8 cellular contexts compared by ENCODE assay signal in the genomic region with DNA sequence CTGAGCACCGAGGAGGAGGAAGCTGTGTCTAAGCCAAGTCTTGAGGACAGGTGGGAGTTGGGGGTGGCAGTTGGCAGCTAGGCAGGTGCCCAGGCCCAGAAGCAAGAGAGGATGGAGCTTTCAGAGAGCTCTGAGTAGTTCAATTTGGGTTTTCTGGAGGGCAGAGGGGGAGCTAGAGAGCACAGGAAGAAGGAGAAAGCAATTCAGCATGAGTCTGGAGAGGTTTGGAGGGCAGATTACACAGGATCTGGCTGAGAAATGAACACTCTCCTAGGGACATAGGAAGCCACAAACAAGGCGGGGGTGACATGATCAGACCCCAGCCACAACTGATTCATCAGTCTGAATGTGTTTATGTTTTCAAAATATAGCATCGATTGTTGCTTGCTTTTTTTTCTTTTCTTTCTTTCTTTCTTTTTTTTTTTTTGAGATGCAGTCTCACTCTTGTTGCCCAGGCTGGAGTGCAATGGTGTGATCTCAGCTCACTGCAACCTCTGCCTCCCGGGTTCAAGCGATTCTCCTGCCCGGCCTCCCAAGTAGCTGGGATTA. TPM values are rescaled to one million over a fixed set of nuclear protein-coding genes. Genes with fewer than 3 reads are reported as not detected.
DNase-seq lines count a peak whose midpoint lies in the region; ATAC-seq, FAIRE-seq and TF ChIP-seq lines count a peak whose summit lies in the region.

No MANE protein-coding gene starts in this region.

- H3K27me3 ChIP-seq in HepG2 (ENCODE audit: control insufficient read depth in 1 of 2, insufficient read depth in 2 of 2, low read length in 2 of 2) = no peaks in the 10 kb centered on the region

- no peak overlapping the region for H3K9ac ChIP-seq in HepG2 (ENCODE audit: insufficient read depth, low read depth, low read length)

- intact Hi-C loops in HepG2 (cut with micrococcal nuclease; ENCODE audit: unreplicated experiment) = no loop called here
- intact Hi-C loops in mucosa of descending colon (cut with DNase I, micrococcal nuclease) = no loop called here

- H3K79me2 ChIP-seq in HepG2 (ENCODE audit: insufficient read depth, low read length) = peaks cover 18% of the 10 kb centered on the region

- no peak overlapping the region for H2AFZ ChIP-seq in HepG2 (ENCODE audit: low read length)

- no peak overlapping the region for H3K4me3 ChIP-seq in HepG2 (replicated peaks in 1 of 3; ENCODE audit: insufficient read depth in 1 of 3, low read depth in 2 of 3, low read length in 3 of 3)
- H3K4me3 ChIP-seq in mucosa of descending colon = no peak overlapping the region

- TF ChIP-seq POLR2A in HepG2 (IDR thresholded peaks at IDR 0.05; ENCODE audit: insufficient read depth in 1 of 2, low read depth in 2 of 2, low read length in 2 of 2) = no peak

- BruUV-seq in HepG2 (replicated peaks; lab: Mats Ljungman, UMichigan) = no TSS peak

- no peak overlapping the region for H3K27ac ChIP-seq in HepG2 (ENCODE audit: extremely low read length, insufficient read depth, low read length)

- peak; percentile 32 for FAIRE-seq in HepG2 (lab: Jason Lieb, UNC)

- H3K4me1 ChIP-seq in HepG2 (ENCODE audit: insufficient read depth, low read length) (peaks cover 23% of the 10 kb centered on the region), mucosa of descending colon (ENCODE audit: low read depth) (peaks cover 47% of the 10 kb centered on the region)

- CTCF ChIA-PET in HepG2 (lab: Yijun Ruan, JAX; ENCODE audit: low intra/inter-chr PET ratio, low total read pairs) = interaction anchor here (0.9 to 1.5 kb wide), 2 partner anchors 23 to 26 kb away, joined by 3 to 11 read pairs; no protein-coding TSS in a partner anchor

- peak; percentile 68 for ATAC-seq in HepG2
- ATAC-seq in mucosa of descending colon = no peak
- no peak for ATAC-seq in GM21447 (IDR thresholded peaks at IDR 0.05; ENCODE audit: unreplicated experiment)
- ATAC-seq in HG03175 (IDR thresholded peaks at IDR 0.05; ENCODE audit: unreplicated experiment) = no peak

- TF ChIP-seq RAD21 in HepG2 (CRISPR knock-in tag; IDR thresholded peaks at IDR 0.05) = no peak

- H4K20me1 ChIP-seq in HepG2 (ENCODE audit: insufficient read depth, low read length) = peaks cover 15% of the 10 kb centered on the region; the same call in 1 of the 2 replicates

- in situ Hi-C loops in HepG2 (cut with HindIII; ENCODE audit: extremely low pct_ligation_motif_present, low pct_unique_long_range_greater_than_20kb) = no loop called here

- H3K9me3 ChIP-seq in HepG2 (ENCODE audit: low read length) (no peaks in the 10 kb centered on the region), mucosa of descending colon (no peaks in the 10 kb centered on the region)

- WGBS in HepG2 (ENCODE audit: low lambda C conversion rate) = 89% methylated on average over 6 of the region's 6 CpGs

- H3K36me3 ChIP-seq in HepG2 (replicated peaks in 1 of 2; ENCODE audit: control insufficient read depth in 1 of 2, insufficient read depth in 2 of 2, low read length in 2 of 2) (peaks cover 40 to 65% of the 10 kb centered on the region in 2 experiments), mucosa of descending colon (ENCODE audit: low read depth) (no peaks in the 10 kb centered on the region)

- POLR2A ChIA-PET in HepG2 (lab: Yijun Ruan, JAX) = interaction anchor here (0.9 to 1.4 kb wide), 3 partner anchors 9 to 20 kb away, joined by 3 to 5 read pairs (median 4); no protein-coding TSS in a partner anchor

- TF ChIP-seq CTCF in HepG2 (CRISPR knock-in tag; IDR thresholded peaks at IDR 0.05) (peak; percentile 51), mucosa of descending colon (IDR thresholded peaks at IDR 0.05) (no peak)

- TF ChIP-seq EP300 in HepG2 (IDR thresholded peaks at IDR 0.05; ENCODE audit: low read depth in 2 of 2, low read length in 2 of 2) = no peak
- TF ChIP-seq EP300 in HepG2 (CRISPR knock-in tag; IDR thresholded peaks at IDR 0.05; ENCODE audit: borderline replicate concordance) = no peak

- peak; percentile 34 for DNase-seq in stimulated activated CD4-positive, alpha-beta T cell treated with anti-CD3 and anti-CD28 coated beads, Interleukin-15, amount 100 ng/mL, for 24 hours
- DNase-seq in stimulated activated CD4-positive, alpha-beta T cell treated with anti-CD3 and anti-CD28 coated beads, Interleukin-2, amount 100 ng/mL, for 24 hours = no peak
- DNase-seq in NCI-H2196 (lab: John Stamatoyannopoulos, UW; ENCODE audit: unreplicated experiment) = peak; percentile 61
- DNase-seq in amniotic epithelial cell (ENCODE audit: low read depth) = peak; percentile 56
- DNase-seq in HepG2 (ENCODE audit: low spot score) = peak; percentile 41
- no peak for DNase-seq in mucosa of descending colon

- no peak overlapping the region for H3K4me2 ChIP-seq in HepG2 (ENCODE audit: low read depth, low read length)

TF ChIP-seq in HepG2, 621 proteins besides CTCF, POLR2A, EP300 and RAD21:
- no peak for TF ChIP-seq ZNF296 (CRISPR knock-in tag; conservative IDR thresholded peaks at IDR 0.05)
- TF ChIP-seq ZBTB3 (CRISPR knock-in tag; IDR thresholded peaks at IDR 0.05; ENCODE audit: borderline replicate concordance, low read depth) = no peak
- TF ChIP-seq SMC3 (IDR thresholded peaks at IDR 0.05; ENCODE audit: low read length) = peak; percentile 59; the same call in 1 of the 2 replicates
- TF ChIP-seq BRD4 (CRISPR knock-in tag; IDR thresholded peaks at IDR 0.05) = no peak
- TF ChIP-seq XRCC5 (optimal IDR thresholded peaks at IDR 0.05; ENCODE audit: low read length) = peak; percentile 25
- 0 out of 2 replicates have a peak, but pooled peaks have one; percentile 11 for TF ChIP-seq ETV5 (CRISPR knock-in tag; IDR thresholded peaks at IDR 0.05; ENCODE audit: borderline replicate concordance)
- TF ChIP-seq ZNF256 (CRISPR knock-in tag; conservative IDR thresholded peaks at IDR 0.05) = no peak
- peak; percentile 45 for TF ChIP-seq STAG1 (CRISPR knock-in tag; IDR thresholded peaks at IDR 0.05)
- no peak for TF ChIP-seq ONECUT2 (CRISPR knock-in tag; IDR thresholded peaks at IDR 0.05)
- TF ChIP-seq, protein P1, sequence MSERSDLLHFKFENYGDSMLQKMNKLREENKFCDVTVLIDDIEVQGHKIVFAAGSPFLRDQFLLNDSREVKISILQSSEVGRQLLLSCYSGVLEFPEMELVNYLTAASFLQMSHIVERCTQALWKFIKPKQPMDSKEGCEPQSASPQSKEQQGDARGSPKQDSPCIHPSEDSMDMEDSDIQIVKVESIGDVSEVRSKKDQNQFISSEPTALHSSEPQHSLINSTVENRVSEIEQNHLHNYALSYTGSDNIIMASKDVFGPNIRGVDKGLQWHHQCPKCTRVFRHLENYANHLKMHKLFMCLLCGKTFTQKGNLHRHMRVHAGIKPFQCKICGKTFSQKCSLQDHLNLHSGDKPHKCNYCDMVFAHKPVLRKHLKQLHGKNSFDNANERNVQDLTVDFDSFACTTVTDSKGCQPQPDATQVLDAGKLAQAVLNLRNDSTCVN (CRISPR knock-in tag; IDR thresholded peaks at IDR 0.05; ENCODE audit: borderline replicate concordance) = peak; percentile 52; the same call in 1 of the 2 replicates
- 0 out of 2 replicates have a peak, but pooled peaks have one; percentile 14 for TF ChIP-seq PATZ1 (CRISPR knock-in tag; IDR thresholded peaks at IDR 0.05)

RNA-seq across cellular contexts. Expression of gene PTPRF, which starts 23.8 kb away (rescaled TPM):
- total RNA-seq in HepG2 (2016; rRNA removed; fragmentation: Illumina TruSeq; extraction: Trizol) = 47.3 and 55.9 TPM in 2 replicates
- 6.1 and 8.9 TPM in 2 replicates for total RNA-seq in HepG2 (2016; cell fraction: cytosol; rRNA removed; fragmentation: Illumina TruSeq; extraction: Trizol; ENCODE audit: low read depth)
- total RNA-seq in HepG2 (2016; cell fraction: insoluble cytoplasmic fraction; rRNA removed; fragmentation: Illumina TruSeq; extraction: Trizol) = 38.1 and 54.3 TPM in 2 replicates
- total RNA-seq in HepG2 (2016; cell fraction: membrane; rRNA removed; fragmentation: Illumina TruSeq; extraction: Trizol) = 30.4 and 36.7 TPM in 2 replicates
- 76.8 and 90.3 TPM in 2 replicates for total RNA-seq in HepG2 (2016; cell fraction: nucleus; rRNA removed; fragmentation: Illumina TruSeq; extraction: Trizol)
- polyA plus RNA-seq in HepG2 (2011; rRNA removed) = 167 and 213 TPM in 2 replicates
- polyA plus RNA-seq in HepG2 (2011; cell fraction: cytosol; rRNA removed) = 119 and 128 TPM in 2 replicates
- polyA plus RNA-seq in HepG2 (2011; cell fraction: nucleus; rRNA removed) = 229 and 238 TPM in 2 replicates
- polyA plus RNA-seq in HepG2 (2012) = 125 and 182 TPM in 2 replicates
- polyA plus RNA-seq in HepG2 (2016; cell fraction: cytosol; fragmentation: Illumina TruSeq; extraction: Trizol; ENCODE audit: low read depth) = 5.7 and 6.0 TPM in 2 replicates
- polyA plus RNA-seq in HepG2 (2016; cell fraction: insoluble cytoplasmic fraction; fragmentation: Illumina TruSeq; extraction: Trizol; ENCODE audit: low read depth) = 37.1 and 51.8 TPM in 2 replicates
- 13.5 and 17.9 TPM in 2 replicates for polyA plus RNA-seq in HepG2 (2016; cell fraction: membrane; fragmentation: Illumina TruSeq; extraction: Trizol; ENCODE audit: low read depth)
- 139 and 140 TPM in 2 replicates for polyA plus RNA-seq in HepG2 (2016; cell fraction: nucleus; fragmentation: Illumina TruSeq; extraction: Trizol; ENCODE audit: insufficient read depth, low read depth)
- 212 and 690 TPM in 2 replicates for polyA minus RNA-seq in HepG2 (2011; rRNA and poly(A)+ RNA removed; ENCODE audit: low replicate concordance)
- 137 and 178 TPM in 2 replicates for polyA minus RNA-seq in HepG2 (2011; cell fraction: cytosol; rRNA and poly(A)+ RNA removed)
- polyA minus RNA-seq in HepG2 (2011; cell fraction: nucleus; rRNA and poly(A)+ RNA removed) = 83.0 and 106 TPM in 2 replicates
- total RNA-seq in mucosa of descending colon = 100 to 1,000 TPM; 355 to 752 (median 384) TPM

Comparison
In these comparisons a context has a peak if more than half of its experiments do, and no peak if none do; other contexts are left out.
1. DNase-seq: peak in stimulated activated CD4-positive, alpha-beta T cell treated with anti-CD3 and anti-CD28 coated beads, Interleukin-15, amount 100 ng/mL, for 24 hours (single experiment), NCI-H2196 (single experiment), amniotic epithelial cell (single experiment) and HepG2 (single experiment); none in stimulated activated CD4-positive, alpha-beta T cell treated with anti-CD3 and anti-CD28 coated beads, Interleukin-2, amount 100 ng/mL, for 24 hours (0 of 2) and mucosa of descending colon (0 of 3).